In the genomic region with DNA sequence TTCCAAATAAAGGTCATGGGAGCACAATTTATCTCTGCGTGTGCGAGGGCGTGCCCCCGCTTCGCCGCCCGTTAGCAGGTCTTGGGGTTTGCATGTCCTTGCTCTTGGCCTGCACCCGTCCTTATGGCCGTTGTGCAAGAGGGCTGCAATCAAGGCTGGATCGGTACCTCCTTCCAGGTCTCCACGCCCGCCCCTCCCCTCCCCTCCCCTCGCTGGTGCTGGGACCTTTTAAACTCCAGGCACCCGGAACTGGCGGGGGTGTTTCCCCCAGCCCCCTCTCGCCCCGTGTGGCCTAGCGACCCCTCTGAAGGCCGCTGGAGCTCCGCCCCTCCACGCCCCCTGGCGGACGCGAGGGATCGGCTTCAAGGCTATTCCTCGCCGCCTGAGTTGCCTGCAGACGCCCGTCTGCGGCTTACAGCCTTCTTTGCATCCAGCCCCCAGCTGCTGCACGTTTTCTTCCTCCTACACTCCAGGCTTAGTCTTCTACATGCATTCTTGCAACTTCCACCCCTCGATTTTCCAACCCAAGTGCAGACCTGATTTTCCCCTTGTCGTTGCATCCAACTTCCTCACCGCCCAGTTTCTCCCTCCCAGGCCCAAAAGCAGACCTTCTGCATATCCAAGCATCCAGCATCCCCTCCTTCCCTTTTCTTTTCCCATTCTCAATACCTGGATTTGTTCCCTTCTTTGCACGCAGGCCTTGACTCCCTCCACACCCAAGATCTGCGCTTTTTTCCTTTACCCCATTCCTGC, we compare ENCODE assay signal across 8 cellular contexts. TPM values are rescaled to one million over a fixed set of nuclear protein-coding genes. Genes with fewer than 3 reads are reported as not detected.
DNase-seq lines count a peak whose midpoint lies in the region; ATAC-seq and TF ChIP-seq lines count a peak whose summit lies in the region.

No MANE protein-coding gene starts in this region.

- H3K27ac Mint-ChIP-seq in activated naive CD4-positive, alpha-beta T cell treated with anti-CD3 and anti-CD28 coated beads for 36 hours = peak overlapping the region; percentile 47

- peaks cover 16% of the 10 kb centered on the region for H3K36me3 Mint-ChIP-seq in activated naive CD4-positive, alpha-beta T cell treated with anti-CD3 and anti-CD28 coated beads for 36 hours (ENCODE audit: low read depth)

- no peaks in the 10 kb centered on the region for H3K79me2 ChIP-seq in KMS-11 (ENCODE audit: insufficient read depth, low read depth)

- peak overlapping the region; percentile 92 for H3K4me3 ChIP-seq in KMS-11 (IDR thresholded peaks at IDR 0.05; ENCODE audit: insufficient read depth, low read depth, low read length)

- H3K4me1 Mint-ChIP-seq in activated naive CD4-positive, alpha-beta T cell treated with anti-CD3 and anti-CD28 coated beads for 36 hours (ENCODE audit: low read depth) = peaks cover 18% of the 10 kb centered on the region

- H3K4me1 ChIP-seq in KMS-11 (ENCODE audit: low read depth, poor library complexity, severe bottlenecking) = peaks cover 29% of the 10 kb centered on the region

- H2AFZ ChIP-seq in KMS-11 (ENCODE audit: low read depth) = peak overlapping the region; percentile 93

- no peaks in the 10 kb centered on the region for H3K36me3 ChIP-seq in KMS-11 (ENCODE audit: insufficient read depth)

- H3K27me3 Mint-ChIP-seq in activated naive CD4-positive, alpha-beta T cell treated with anti-CD3 and anti-CD28 coated beads for 36 hours (ENCODE audit: low read depth) = no peaks in the 10 kb centered on the region

- H3K9ac ChIP-seq in KMS-11 = peak overlapping the region; percentile 13; the same call in 1 of the 2 replicates

- DNase-seq in ELF-1 (ENCODE audit: low read depth, low spot score) (peak; percentile 94), SIG-M5 (lab: John Stamatoyannopoulos, UW) (peak; percentile 64), germinal center (ENCODE audit: low spot score) (peak; percentile 90), omental fat pad (ENCODE audit: low spot score) (peak; percentile 72)
- DNase-seq in activated naive CD4-positive, alpha-beta T cell treated with anti-CD3 and anti-CD28 coated beads for 36 hours = peak; percentile 79

- H3K9me3 Mint-ChIP-seq in activated naive CD4-positive, alpha-beta T cell treated with anti-CD3 and anti-CD28 coated beads for 36 hours = no peaks in the 10 kb centered on the region

- peak overlapping the region; percentile 56 for H3K4me2 ChIP-seq in KMS-11

- TF ChIP-seq CTCF in KMS-11 (conservative IDR thresholded peaks at IDR 0.05; ENCODE audit: low read depth, low read length) (peak; percentile 80), omental fat pad (IDR thresholded peaks at IDR 0.05) (no peak)

- CTCF ChIA-PET in activated naive CD4-positive, alpha-beta T cell treated with anti-CD3 and anti-CD28 coated beads for 36 hours (lab: Charles Lee) = interaction anchor here (1.1 to 2.8 kb wide), 8 partner anchors 9 to 153 kb away, joined by 3 to 16 read pairs (median 8); partner anchors contain the start of gene PIKFYVE

- no peaks in the 10 kb centered on the region for H4K20me1 ChIP-seq in KMS-11 (ENCODE audit: insufficient read depth)

- intact Hi-C loops in activated naive CD4-positive, alpha-beta T cell treated with anti-CD3 and anti-CD28 coated beads for 36 hours (cut with micrococcal nuclease) = loop anchor here (1.0 to 10.0 kb wide), 5 partner anchors 79 to 1171 kb away; partner anchors contain the start of genes CCNYL1, MAP2 and PLEKHM3

- H3K27ac ChIP-seq in KMS-11 (no peak overlapping the region), temporal lobe (ENCODE audit: low read depth, low read length) (peak overlapping the region; percentile 79)

- peak overlapping the region; percentile 86 for H3K4me3 Mint-ChIP-seq in activated naive CD4-positive, alpha-beta T cell treated with anti-CD3 and anti-CD28 coated beads for 36 hours

- ATAC-seq in GM21825 (IDR thresholded peaks at IDR 0.05; ENCODE audit: unreplicated experiment) (peak; percentile 72), omental fat pad (ENCODE audit: low FRiP score) (peak; percentile 69)

- no peaks in the 10 kb centered on the region for H3K27me3 ChIP-seq in KMS-11 (ENCODE audit: insufficient read depth, low read depth)

RNA-seq across cellular contexts. Expression of gene IDH1, which starts 0.6 kb away (rescaled TPM):
- 10 to 100 TPM; 18.5 to 21.9 TPM for total RNA-seq in activated naive CD4-positive, alpha-beta T cell treated with anti-CD3 and anti-CD28 coated beads for 36 hours
- total RNA-seq in omental fat pad (100 to 1,000 TPM; 111 to 170 (median 125) TPM), temporal lobe (161 TPM)

RNA-seq across cellular contexts. Expression of gene PIKFYVE, which starts 11.8 kb away (rescaled TPM):
- 10 to 100 TPM; 20.2 to 22.4 TPM for total RNA-seq in activated naive CD4-positive, alpha-beta T cell treated with anti-CD3 and anti-CD28 coated beads for 36 hours
- total RNA-seq in omental fat pad (10 to 100 TPM; 27.1 to 39.2 (median 35.1) TPM), temporal lobe (43.8 TPM)
